In genomic region chr5:171676286-171676944, GRCh38 we compare ENCODE assay signal across 23 cellular contexts.
A peak's percentile ranks its signal among the peaks of the same experiment; 100 is the strongest.
DNase-seq lines count a peak whose midpoint lies in the region; ATAC-seq, FAIRE-seq and TF ChIP-seq lines count a peak whose summit lies in the region.
"Had no signal": no experiment of that assay in that cellular context is flagged by ENCODE, and none has a peak within 500 bp of the region (broad histone marks: within the 10 kb centered on the region; RNA-seq: fewer than 3 reads in every experiment).

No MANE protein-coding gene starts in this region.

- no peaks in the 10 kb centered on the region for H3K9me3 ChIP-seq in kidney (ENCODE audit: control insufficient read depth in 1 of 2, low read length in 2 of 2)
- H3K9me3 ChIP-seq: SJSA1 had no signal

- peak overlapping the region; percentile 20 for H3K27ac Mint-ChIP-seq in dendritic cell treated with granulocyte-macrophage colony-stimulating factor and Interleukin-4, amounts not matched to agents 40 ng/mL and 50 ng/mL, for 4 days
- H3K27ac Mint-ChIP-seq in effector memory CD8-positive, alpha-beta T cell, result no peak overlapping the region
- H3K27ac Mint-ChIP-seq: activated CD8-positive, alpha-beta T cell treated with anti-CD3 and anti-CD28 coated beads for 36 hours; activated T-cell treated with anti-CD3 and anti-CD28 coated beads, Interleukin-2, amount 50 U/mL, for 24 hours; CD4-positive, alpha-beta T cell; neural progenitor cell; T-helper 2 cell treated with Interferon-gamma antibody and Interleukin-4, amounts not matched to agents 5 μg/mL and 100 μg/mL, for 36 hours; WTC11 had no signal

- H3K4me3 ChIP-seq in kidney (ENCODE audit: low read length in 2 of 2), result no peak overlapping the region
- H3K4me3 ChIP-seq: K562, neural progenitor cell, SJSA1, suprapubic skin had no signal

- peaks cover 31% of the 10 kb centered on the region for H3K4me1 Mint-ChIP-seq in dendritic cell treated with granulocyte-macrophage colony-stimulating factor and Interleukin-4, amounts not matched to agents 40 ng/mL and 50 ng/mL, for 4 days (ENCODE audit: low read depth)
- H3K4me1 Mint-ChIP-seq in effector memory CD8-positive, alpha-beta T cell (ENCODE audit: low read depth in 2 of 2), result no peaks in the 10 kb centered on the region

- no peak overlapping the region for H3K9ac ChIP-seq in kidney (ENCODE audit: low read length in 2 of 2)
- H3K9ac ChIP-seq: neural progenitor cell had no signal

- H3K36me3 ChIP-seq in kidney (ENCODE audit: control insufficient read depth in 1 of 2, insufficient read depth in 2 of 2, low read length in 2 of 2), result no peaks in the 10 kb centered on the region
- H3K36me3 ChIP-seq: neural progenitor cell, SJSA1, suprapubic skin had no signal

- no peaks in the 10 kb centered on the region for H3K4me1 ChIP-seq in kidney (ENCODE audit: control insufficient read depth in 1 of 2, insufficient read depth in 1 of 2, low read depth in 1 of 2, low read length in 2 of 2)
- H3K4me1 ChIP-seq: neural progenitor cell had no signal

- no peak for ATAC-seq in GM21447 (IDR thresholded peaks at IDR 0.05; ENCODE audit: unreplicated experiment)
- ATAC-seq in effector memory CD8-positive, alpha-beta T cell (replicated peaks), result no peak
- ATAC-seq: K562, WTC11 had no signal

- peak; percentile 71 for DNase-seq in Ammon's horn (ENCODE audit: low spot score)
- peak; percentile 77 to 94 for DNase-seq in NOMO-1 (lab: John Stamatoyannopoulos, UW; ENCODE audit: unreplicated experiment in 2 of 2)
- DNase-seq in medulla oblongata (ENCODE audit: extremely low spot score), result peak; percentile 77
- no peak for DNase-seq in activated naive CD4-positive, alpha-beta T cell (lab: John Stamatoyannopoulos, UW)
- no peak for DNase-seq in kidney
- no peak for DNase-seq in effector memory CD8-positive, alpha-beta T cell
- DNase-seq: ACHN; activated CD8-positive, alpha-beta T cell treated with anti-CD3 and anti-CD28 coated beads for 36 hours; activated naive CD4-positive, alpha-beta T cell treated with anti-CD3 and anti-CD28 coated beads, Interleukin-2, amount 50 U/mL, for 16 hours; activated T-cell treated with anti-CD3 and anti-CD28 coated beads, Interleukin-2, amount 50 U/mL, for 24 hours; CD4-positive, alpha-beta T cell; NCI-H1105; NCI-H524 treated with DMSO at 0.1 percent for 48 hours; OCI-M1 had no signal

- intact Hi-C loops in dendritic cell treated with granulocyte-macrophage colony-stimulating factor and Interleukin-4, amounts not matched to agents 40 ng/mL and 50 ng/mL, for 4 days (cut with micrococcal nuclease), result no loop called here
- intact Hi-C loops in kidney (cut with DNase I), result no loop called here

- H3K27ac ChIP-seq in kidney (ENCODE audit: low read depth in 2 of 2, low read length in 2 of 2), result no peak overlapping the region
- H3K27ac ChIP-seq: neural progenitor cell, SJSA1, suprapubic skin had no signal

- no peak for TF ChIP-seq CTCF in kidney (IDR thresholded peaks at IDR 0.05; ENCODE audit: borderline replicate concordance, extremely low read depth, insufficient read depth)

- FAIRE-seq in kidney (lab: Jason Lieb, UNC), result no peak
- FAIRE-seq: endometrium, K562 had no signal

- H3K27me3 Mint-ChIP-seq in dendritic cell treated with granulocyte-macrophage colony-stimulating factor and Interleukin-4, amounts not matched to agents 40 ng/mL and 50 ng/mL, for 4 days, result peaks cover 9% of the 10 kb centered on the region
- peaks cover 51 to 66% of the 10 kb centered on the region in 2 donors for H3K27me3 Mint-ChIP-seq in effector memory CD8-positive, alpha-beta T cell

- H3K9me3 Mint-ChIP-seq in dendritic cell treated with granulocyte-macrophage colony-stimulating factor and Interleukin-4, amounts not matched to agents 40 ng/mL and 50 ng/mL, for 4 days, result no peaks in the 10 kb centered on the region
- no peaks in the 10 kb centered on the region for H3K9me3 Mint-ChIP-seq in effector memory CD8-positive, alpha-beta T cell
- H3K9me3 Mint-ChIP-seq: CD4-positive, alpha-beta T cell; neural progenitor cell; T-helper 2 cell treated with Interferon-gamma antibody and Interleukin-4, amounts not matched to agents 5 μg/mL and 100 μg/mL, for 36 hours had no signal

- H3K36me3 Mint-ChIP-seq in dendritic cell treated with granulocyte-macrophage colony-stimulating factor and Interleukin-4, amounts not matched to agents 40 ng/mL and 50 ng/mL, for 4 days (ENCODE audit: low read depth), result no peaks in the 10 kb centered on the region
- H3K36me3 Mint-ChIP-seq in effector memory CD8-positive, alpha-beta T cell (ENCODE audit: insufficient read depth), result peaks cover 3% of the 10 kb centered on the region
- H3K36me3 Mint-ChIP-seq: neural progenitor cell had no signal

- H3K4me3 Mint-ChIP-seq in dendritic cell treated with granulocyte-macrophage colony-stimulating factor and Interleukin-4, amounts not matched to agents 40 ng/mL and 50 ng/mL, for 4 days, result no peak overlapping the region
- H3K4me3 Mint-ChIP-seq in effector memory CD8-positive, alpha-beta T cell, result no peak overlapping the region
- H3K4me3 Mint-ChIP-seq: activated CD8-positive, alpha-beta T cell treated with anti-CD3 and anti-CD28 coated beads for 36 hours; activated T-cell treated with anti-CD3 and anti-CD28 coated beads, Interleukin-2, amount 50 U/mL, for 24 hours; CD4-positive, alpha-beta T cell; neural progenitor cell; T-helper 2 cell treated with Interferon-gamma antibody and Interleukin-4, amounts not matched to agents 5 μg/mL and 100 μg/mL, for 36 hours; WTC11 had no signal

Comparison
In these comparisons a context has a peak if more than half of its experiments do, and no peak if none do; other contexts are left out.
1. DNase-seq: peak in Ammon's horn (single experiment), NOMO-1 (2 of 2) and medulla oblongata (single experiment); none in activated naive CD4-positive, alpha-beta T cell (0 of 4), kidney (single experiment) and effector memory CD8-positive, alpha-beta T cell (0 of 3).